ENCODE assay signal across 32 cellular contexts in genomic region chr12:14308516-14308915, GRCh38.
"Had no signal": no experiment of that assay in that cellular context is flagged by ENCODE, and none has a peak within 500 bp of the region (broad histone marks: within the 10 kb centered on the region; RNA-seq: fewer than 3 reads in every experiment).

No MANE protein-coding gene starts in this region.

- H3K9me3 ChIP-seq: adrenal gland, body of pancreas, breast epithelium had no signal

- H3K27me3 ChIP-seq: adrenal gland, body of pancreas, brain microvascular endothelial cell, breast epithelium had no signal

- H3K4me1 ChIP-seq: adrenal gland, body of pancreas, breast epithelium had no signal

- ATAC-seq: activated CD8-positive, alpha-beta T cell treated with anti-CD3 and anti-CD28 coated beads for 36 hours; activated naive CD4-positive, alpha-beta T cell treated with anti-CD3 and anti-CD28 coated beads, Interleukin-2, amount 50 U/mL, for 72 hours; activated T-cell treated with anti-CD3 and anti-CD28 coated beads, Interleukin-2, amount 50 U/mL, for 4 hours; activated T-cell treated with anti-CD3 and anti-CD28 coated beads, Interleukin-2, amount 50 U/mL, for 72 hours; activated T-helper 17 cell treated with anti-CD3 and anti-CD28 coated beads, Interleukin-2, amount 50 U/mL, for 72 hours; body of pancreas had no signal

- H3K4me3 ChIP-seq: adrenal gland, body of pancreas, breast epithelium had no signal

- DNase-seq: activated CD4-positive, alpha-beta memory T cell treated with anti-CD3 and anti-CD28 coated beads for 36 hours; activated CD4-positive, alpha-beta T cell treated with anti-CD3 and anti-CD28 coated beads for 4 hours; activated CD4-positive, alpha-beta T cell treated with anti-CD3 and anti-CD28 coated beads, Interleukin-2, amount 10 ng/mL, durations not matched to agents 24 days and 14 days; activated CD4-positive, alpha-beta T cell treated with anti-CD3 and anti-CD28 coated beads, Interleukin-2, amount 50 U/mL, for 1 hour; activated CD4-positive, alpha-beta T cell treated with anti-CD3 and anti-CD28 coated beads, Interleukin-2, amount 50 U/mL, for 4 hours; activated CD4-positive, CD25-positive, alpha-beta regulatory T cell; activated CD4-positive, CD25-positive, alpha-beta regulatory T cell treated with anti-CD3 and anti-CD28 coated beads, Interleukin-2, amount 50 U/mL, for 72 hours; activated CD8-positive, alpha-beta memory T cell treated with anti-CD3 and anti-CD28 coated beads, Interleukin-2, amount 50 U/mL, for 4 hours; activated CD8-positive, alpha-beta T cell treated with anti-CD3 and anti-CD28 coated beads for 36 hours; activated effector memory CD4-positive, alpha-beta T cell treated with anti-CD3 and anti-CD28 coated beads, Interleukin-2, amount 50 U/mL, for 16 hours; activated gamma-delta T cell treated with Interleukin-2 at 50 U/mL for 16 hours; activated naive CD4-positive, alpha-beta T cell; activated naive CD4-positive, alpha-beta T cell treated with anti-CD3 and anti-CD28 coated beads for 36 hours; activated naive CD4-positive, alpha-beta T cell treated with anti-CD3 and anti-CD28 coated beads, Interleukin-2, amount 50 U/mL, for 16 hours; activated naive CD8-positive, alpha-beta T cell treated with anti-CD3 and anti-CD28 coated beads for 36 hours; activated T-cell treated with anti-CD3 and anti-CD28 coated beads for 4 hours; activated T-cell treated with anti-CD3 and anti-CD28 coated beads, Interleukin-2, amount 50 U/mL, for 1 hour; activated T-cell treated with anti-CD3 and anti-CD28 coated beads, Interleukin-2, amount 50 U/mL, for 4 hours; activated T-cell treated with anti-CD3 and anti-CD28 coated beads, Interleukin-2, amount 50 U/mL, for 72 hours; adrenal gland; amniotic stem cell; aorta; body of pancreas; brain microvascular endothelial cell; caudate nucleus; cerebellar nuclear complex; T-helper 2 cell; T-helper 9 cell had no signal

- H3K36me3 ChIP-seq: adrenal gland, brain microvascular endothelial cell, breast epithelium had no signal

- H3K27ac ChIP-seq: adrenal gland, body of pancreas, brain microvascular endothelial cell, breast epithelium, VCaP had no signal
